Comparison of ENCODE assay signal across 21 cellular contexts in the genomic region with DNA sequence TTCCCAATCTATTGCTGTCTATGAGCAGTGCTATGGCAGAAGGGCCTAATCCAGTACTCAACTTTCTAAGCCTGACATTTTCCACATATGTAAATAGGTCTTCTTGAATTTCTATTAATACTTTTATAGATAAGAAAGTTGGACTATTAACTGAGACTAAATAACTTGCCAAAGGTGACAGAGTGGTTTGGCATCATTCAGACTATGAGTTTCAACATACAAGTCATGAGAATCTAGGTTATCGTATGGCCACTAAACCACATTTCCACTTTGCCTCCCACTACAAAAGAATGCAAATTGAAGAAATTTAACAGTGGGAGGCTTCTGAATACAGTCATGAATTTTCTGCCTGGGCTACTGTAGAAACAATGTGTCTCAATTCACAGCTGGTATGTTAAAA.
"Had no signal": no experiment of that assay in that cellular context is flagged by ENCODE, and none has a peak within 500 bp of the region (broad histone marks: within the 10 kb centered on the region; RNA-seq: fewer than 3 reads in every experiment).

No MANE protein-coding gene starts in this region.

- H3K27me3 ChIP-seq: esophagus muscularis mucosa, foreskin keratinocyte, pancreas, stomach, tibial artery had no signal

- FAIRE-seq: endothelial cell of umbilical vein, kidney, pancreas had no signal

- H3K9me3 ChIP-seq: esophagus muscularis mucosa, pancreas, stomach, tibial artery had no signal

- H3K27ac ChIP-seq: coronary artery, esophagus muscularis mucosa, foreskin keratinocyte, pancreas, stomach, tibial artery had no signal

- ATAC-seq: foreskin keratinocyte, left colon, pancreas, sciatic nerve had no signal

- DNase-seq: central memory CD4-positive, alpha-beta T cell; dermis blood vessel endothelial cell; effector memory CD4-positive, alpha-beta T cell; foreskin keratinocyte; kidney; left colon; natural killer cell; pancreas; stimulated activated CD4-positive, alpha-beta T cell treated with anti-CD3 and anti-CD28 coated beads, Interleukin-12 subunit alpha, Interleukin-12 subunit beta, amount 100 ng/mL, for 4 hours; stimulated activated CD4-positive, alpha-beta T cell treated with anti-CD3 and anti-CD28 coated beads, Interleukin-1b, Interleukin-23, amount 100 ng/mL, for 48 hours; stimulated activated CD4-positive, alpha-beta T cell treated with anti-CD3 and anti-CD28 coated beads, Interleukin-4, amount 100 ng/mL, for 1 hour; stimulated activated CD8-positive, alpha-beta memory T cell treated with anti-CD3 and anti-CD28 coated beads, Interleukin-4, amount 100 ng/mL, for 48 hours; stimulated activated naive CD4-positive, alpha-beta T cell treated with Interleukin-2 at 50 U/mL for 16 hours; stomach; tibial artery had no signal

- H3K4me2 ChIP-seq: smooth muscle cell had no signal

- H3K4me3 ChIP-seq: coronary artery, esophagus muscularis mucosa, lung, pancreas, smooth muscle cell, stomach, tibial artery had no signal

- H3K36me3 ChIP-seq: esophagus muscularis mucosa, pancreas, stomach, tibial artery had no signal

- H3K4me1 ChIP-seq: esophagus muscularis mucosa, foreskin keratinocyte, pancreas, stomach, tibial artery had no signal
